In the genomic region with DNA sequence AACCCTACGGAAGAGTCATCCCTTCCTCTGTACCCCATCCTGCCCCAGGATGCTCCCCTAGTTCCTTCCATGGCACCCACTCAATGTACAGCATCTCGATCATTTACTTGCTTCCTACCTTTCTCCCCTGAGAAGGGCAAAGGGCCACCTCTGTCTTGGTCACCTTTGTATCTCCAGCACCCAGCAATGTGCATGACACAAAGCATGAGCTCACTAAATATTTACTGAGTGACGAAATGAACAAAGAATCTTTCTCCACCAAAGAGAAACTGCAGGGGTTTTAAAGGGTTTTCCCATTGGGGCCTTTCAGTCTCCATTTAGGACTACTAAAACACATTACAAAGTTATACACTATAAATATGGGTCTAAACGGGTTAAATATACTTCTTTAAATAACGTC, we compare ENCODE assay signal across 33 cellular contexts. TPM values are rescaled to one million over a fixed set of nuclear protein-coding genes. Genes with fewer than 3 reads are reported as not detected.
DNase-seq lines count a peak whose midpoint lies in the region; ATAC-seq and TF ChIP-seq lines count a peak whose summit lies in the region.
"Had no signal": no experiment of that assay in that cellular context is flagged by ENCODE, and none has a peak within 500 bp of the region (broad histone marks: within the 10 kb centered on the region; RNA-seq: fewer than 3 reads in every experiment).

No MANE protein-coding gene starts in this region.

- H3K27ac Mint-ChIP-seq in activated CD8-positive, alpha-beta T cell treated with anti-CD3 and anti-CD28 coated beads for 36 hours = peak overlapping the region; percentile 43
- H3K27ac Mint-ChIP-seq in activated CD8-positive, alpha-beta T cell treated with anti-CD3 and anti-CD28 coated beads, Interleukin-2, amount 10 ng/mL, durations not matched to agents 7 days and 5 days = no peak overlapping the region
- peak overlapping the region; percentile 75 for H3K27ac Mint-ChIP-seq in activated T-helper 1 cell treated with anti-CD3 and anti-CD28 coated beads, Interleukin-12 subunit alpha, Interleukin-12 subunit beta, Interleukin-2, Interleukin-4 antibody, amounts not matched to agents 30 ng/mL and 10 ng/mL and 1 ng/mL, durations not matched to agents 14 hours and 24 hours and 36 hours

- CTCF ChIA-PET in activated CD8-positive, alpha-beta T cell treated with anti-CD3 and anti-CD28 coated beads for 36 hours (lab: Charles Lee) = interaction anchor here (1.8 kb wide), 2 partner anchors 65 to 135 kb away, joined by 4 to 6 read pairs; no protein-coding TSS in a partner anchor
- CTCF ChIA-PET in activated CD8-positive, alpha-beta T cell treated with anti-CD3 and anti-CD28 coated beads, Interleukin-2, amount 10 ng/mL, durations not matched to agents 7 days and 5 days (lab: Charles Lee) = interaction anchor here (0.7 to 0.9 kb wide), 2 partner anchors 17 to 135 kb away, joined by 3 read pairs; no protein-coding TSS in a partner anchor

- TF ChIP-seq CTCF in activated CD8-positive, alpha-beta T cell treated with anti-CD3 and anti-CD28 coated beads for 36 hours (IDR thresholded peaks at IDR 0.05) = no peak

- H3K56ac ChIP-seq in mesendoderm (ENCODE audit: low read length) = no peak overlapping the region

- no peak for DNase-seq in activated CD8-positive, alpha-beta T cell treated with anti-CD3 and anti-CD28 coated beads for 36 hours
- no peak for DNase-seq in activated CD8-positive, alpha-beta T cell treated with anti-CD3 and anti-CD28 coated beads, Interleukin-2, amount 10 ng/mL, durations not matched to agents 7 days and 5 days
- DNase-seq in ELR (ENCODE audit: low read depth) (peak; percentile 41), mesendoderm (peak; percentile 12), EL (no peak), NOMO-1 treated with dmso at 0.1 percent for 144 hours (lab: John Stamatoyannopoulos, UW; ENCODE audit: unreplicated experiment) (no peak), ACHN (no peak)
- DNase-seq in activated T-helper 1 cell treated with anti-CD3 and anti-CD28 coated beads, Interleukin-12 subunit alpha, Interleukin-12 subunit beta, Interleukin-2, Interleukin-4 antibody, amounts not matched to agents 30 ng/mL and 10 ng/mL and 1 ng/mL, durations not matched to agents 14 hours and 24 hours and 36 hours (ENCODE audit: low spot score) = no peak
- DNase-seq: activated CD4-positive, CD25-positive, alpha-beta regulatory T cell treated with anti-CD3 and anti-CD28 coated beads, Interleukin-2, amount 50 U/mL, for 72 hours; activated T-cell treated with anti-CD3 and anti-CD28 coated beads, Interleukin-2, amount 50 U/mL, for 48 hours; BE2C; CD8-positive, alpha-beta T cell; DMS 273 treated with DMSO at 0.1 percent for 48 hours; effector memory CD4-positive, alpha-beta T cell; hippocampal formation; left cardiac atrium; NCI-H1048; ovary; SHP77 treated with DMSO at 0.1 percent for 48 hours; substantia nigra had no signal

- H3K4me1 ChIP-seq in mesendoderm (ENCODE audit: control insufficient read depth, low read depth, low read length) = no peaks in the 10 kb centered on the region
- H3K4me1 ChIP-seq: BE2C, HAP-1 had no signal

- H2AK5ac ChIP-seq in mesendoderm (ENCODE audit: low read length) = no peak overlapping the region

- intact Hi-C loops in activated CD8-positive, alpha-beta T cell treated with anti-CD3 and anti-CD28 coated beads for 36 hours (cut with micrococcal nuclease) = no loop called here
- intact Hi-C loops in activated T-helper 1 cell treated with anti-CD3 and anti-CD28 coated beads, Interleukin-12 subunit alpha, Interleukin-12 subunit beta, Interleukin-2, Interleukin-4 antibody, amounts not matched to agents 30 ng/mL and 10 ng/mL and 1 ng/mL, durations not matched to agents 14 hours and 24 hours and 36 hours (cut with micrococcal nuclease) = no loop called here

- H3K27me3 ChIP-seq in mesendoderm (ENCODE audit: insufficient read depth, low read length, poor library complexity) = no peaks in the 10 kb centered on the region
- H3K27me3 ChIP-seq: BE2C, ovary had no signal

- WGBS in mesendoderm (ENCODE audit: extremely low coverage, insufficient coverage, low lambda C conversion rate) = no CpG with 5 or more reads among the region's 5 CpGs

- no peak overlapping the region for H4K5ac ChIP-seq in mesendoderm (ENCODE audit: low read length)

- no peak overlapping the region for H3K4ac ChIP-seq in mesendoderm (ENCODE audit: low read depth, low read length)

- H2BK15ac ChIP-seq in mesendoderm (replicated peaks; ENCODE audit: low read depth) = no peak overlapping the region

- H3K4me2 ChIP-seq in mesendoderm (ENCODE audit: low read length) = no peak overlapping the region

- no peak overlapping the region for H3K9ac ChIP-seq in mesendoderm (ENCODE audit: low read length)

- no peak overlapping the region for H3K4me3 Mint-ChIP-seq in activated CD8-positive, alpha-beta T cell treated with anti-CD3 and anti-CD28 coated beads for 36 hours
- H3K4me3 Mint-ChIP-seq in activated CD8-positive, alpha-beta T cell treated with anti-CD3 and anti-CD28 coated beads, Interleukin-2, amount 10 ng/mL, durations not matched to agents 7 days and 5 days = no peak overlapping the region
- no peak overlapping the region for H3K4me3 Mint-ChIP-seq in activated T-helper 1 cell treated with anti-CD3 and anti-CD28 coated beads, Interleukin-12 subunit alpha, Interleukin-12 subunit beta, Interleukin-2, Interleukin-4 antibody, amounts not matched to agents 30 ng/mL and 10 ng/mL and 1 ng/mL, durations not matched to agents 14 hours and 24 hours and 36 hours
- H3K4me3 Mint-ChIP-seq: CD8-positive, alpha-beta T cell; neural crest cell; stimulated activated effector memory CD8-positive, alpha-beta T cell treated with anti-CD3 and anti-CD28 coated beads, Interleukin-12 subunit alpha, Interleukin-12 subunit beta, amount 100 ng/mL, for 72 hours had no signal

- no peak for ATAC-seq in activated CD8-positive, alpha-beta T cell treated with anti-CD3 and anti-CD28 coated beads for 36 hours
- no peak for ATAC-seq in activated CD8-positive, alpha-beta T cell treated with anti-CD3 and anti-CD28 coated beads, Interleukin-2, amount 10 ng/mL, durations not matched to agents 7 days and 5 days
- ATAC-seq: CD8-positive, alpha-beta T cell; K562; left cardiac atrium had no signal

- H3K79me2 ChIP-seq in mesendoderm (ENCODE audit: control insufficient read depth, insufficient read depth, low read length) = no peaks in the 10 kb centered on the region

- H3K4me1 Mint-ChIP-seq in activated CD8-positive, alpha-beta T cell treated with anti-CD3 and anti-CD28 coated beads for 36 hours (ENCODE audit: low read depth) = peaks cover 21% of the 10 kb centered on the region
- H3K4me1 Mint-ChIP-seq in activated CD8-positive, alpha-beta T cell treated with anti-CD3 and anti-CD28 coated beads, Interleukin-2, amount 10 ng/mL, durations not matched to agents 7 days and 5 days (ENCODE audit: low read depth) = peaks cover 3% of the 10 kb centered on the region
- peaks cover 36% of the 10 kb centered on the region for H3K4me1 Mint-ChIP-seq in activated T-helper 1 cell treated with anti-CD3 and anti-CD28 coated beads, Interleukin-12 subunit alpha, Interleukin-12 subunit beta, Interleukin-2, Interleukin-4 antibody, amounts not matched to agents 30 ng/mL and 10 ng/mL and 1 ng/mL, durations not matched to agents 14 hours and 24 hours and 36 hours (ENCODE audit: low read depth)
- H3K4me1 Mint-ChIP-seq: neural crest cell had no signal

- no peak overlapping the region for H3K4me3 ChIP-seq in mesendoderm (ENCODE audit: low read length)
- H3K4me3 ChIP-seq: coronary artery, HAP-1, K562, ovary had no signal

- H4K8ac ChIP-seq in mesendoderm (ENCODE audit: low read depth, low read length) = no peak overlapping the region

- peaks cover 7% of the 10 kb centered on the region for H3K36me3 ChIP-seq in mesendoderm (ENCODE audit: control insufficient read depth, insufficient read depth, low read length)
- H3K36me3 ChIP-seq: ovary had no signal

- H3K27me3 Mint-ChIP-seq in activated CD8-positive, alpha-beta T cell treated with anti-CD3 and anti-CD28 coated beads for 36 hours = no peaks in the 10 kb centered on the region
- H3K27me3 Mint-ChIP-seq in activated CD8-positive, alpha-beta T cell treated with anti-CD3 and anti-CD28 coated beads, Interleukin-2, amount 10 ng/mL, durations not matched to agents 7 days and 5 days (ENCODE audit: low read depth) = no peaks in the 10 kb centered on the region
- H3K27me3 Mint-ChIP-seq in activated T-helper 1 cell treated with anti-CD3 and anti-CD28 coated beads, Interleukin-12 subunit alpha, Interleukin-12 subunit beta, Interleukin-2, Interleukin-4 antibody, amounts not matched to agents 30 ng/mL and 10 ng/mL and 1 ng/mL, durations not matched to agents 14 hours and 24 hours and 36 hours (ENCODE audit: insufficient read depth) = no peaks in the 10 kb centered on the region

- no peak overlapping the region for H2BK120ac ChIP-seq in mesendoderm (ENCODE audit: low read depth, low read length)

- in situ Hi-C loops in ACHN (cut with HindIII; ENCODE audit: low pct_ligation_motif_present, low pct_unique_long_range_greater_than_20kb, low sequenced_read_pairs) = no loop called here

- H3K79me1 ChIP-seq in mesendoderm (ENCODE audit: low read length) = no peaks in the 10 kb centered on the region

- H3K27ac ChIP-seq in mesendoderm (ENCODE audit: low read depth, low read length) = no peak overlapping the region
- H3K27ac ChIP-seq: epithelial cell of prostate, ovary had no signal

- peaks cover 38% of the 10 kb centered on the region for H3K36me3 Mint-ChIP-seq in activated CD8-positive, alpha-beta T cell treated with anti-CD3 and anti-CD28 coated beads for 36 hours (ENCODE audit: low read depth)
- peaks cover 27% of the 10 kb centered on the region for H3K36me3 Mint-ChIP-seq in activated CD8-positive, alpha-beta T cell treated with anti-CD3 and anti-CD28 coated beads, Interleukin-2, amount 10 ng/mL, durations not matched to agents 7 days and 5 days (ENCODE audit: low read depth)
- H3K36me3 Mint-ChIP-seq in activated T-helper 1 cell treated with anti-CD3 and anti-CD28 coated beads, Interleukin-12 subunit alpha, Interleukin-12 subunit beta, Interleukin-2, Interleukin-4 antibody, amounts not matched to agents 30 ng/mL and 10 ng/mL and 1 ng/mL, durations not matched to agents 14 hours and 24 hours and 36 hours (ENCODE audit: low read depth) = peaks cover 51% of the 10 kb centered on the region

- POLR2A ChIA-PET in activated CD8-positive, alpha-beta T cell treated with anti-CD3 and anti-CD28 coated beads for 36 hours (lab: Charles Lee) = interaction anchor here (0.6 kb wide), 1 partner anchor 177 kb away, joined by 5 read pairs; no protein-coding TSS in a partner anchor
- POLR2A ChIA-PET in activated CD8-positive, alpha-beta T cell treated with anti-CD3 and anti-CD28 coated beads, Interleukin-2, amount 10 ng/mL, durations not matched to agents 7 days and 5 days (lab: Charles Lee) = no interaction called here

- H3K9me3 Mint-ChIP-seq in activated CD8-positive, alpha-beta T cell treated with anti-CD3 and anti-CD28 coated beads for 36 hours = no peaks in the 10 kb centered on the region
- no peaks in the 10 kb centered on the region for H3K9me3 Mint-ChIP-seq in activated CD8-positive, alpha-beta T cell treated with anti-CD3 and anti-CD28 coated beads, Interleukin-2, amount 10 ng/mL, durations not matched to agents 7 days and 5 days (ENCODE audit: insufficient read depth)
- no peaks in the 10 kb centered on the region for H3K9me3 Mint-ChIP-seq in activated T-helper 1 cell treated with anti-CD3 and anti-CD28 coated beads, Interleukin-12 subunit alpha, Interleukin-12 subunit beta, Interleukin-2, Interleukin-4 antibody, amounts not matched to agents 30 ng/mL and 10 ng/mL and 1 ng/mL, durations not matched to agents 14 hours and 24 hours and 36 hours
- H3K9me3 Mint-ChIP-seq: CD8-positive, alpha-beta T cell; neural crest cell; stimulated activated effector memory CD8-positive, alpha-beta T cell treated with anti-CD3 and anti-CD28 coated beads, Interleukin-12 subunit alpha, Interleukin-12 subunit beta, amount 100 ng/mL, for 72 hours had no signal

- H3K23ac ChIP-seq in mesendoderm (ENCODE audit: low read length) = no peak overlapping the region

- H2BK5ac ChIP-seq in mesendoderm (ENCODE audit: low read length) = no peak overlapping the region

- H3K18ac ChIP-seq in mesendoderm (ENCODE audit: low read length) = no peak overlapping the region

RNA-seq across cellular contexts. Expression of a gene that starts 30.6 kb away (rescaled TPM):
- total RNA-seq in activated CD8-positive, alpha-beta T cell treated with anti-CD3 and anti-CD28 coated beads for 36 hours = 1 to 10 TPM; 5.1 to 5.5 TPM
- total RNA-seq in activated CD8-positive, alpha-beta T cell treated with anti-CD3 and anti-CD28 coated beads, Interleukin-2, amount 10 ng/mL, durations not matched to agents 7 days and 5 days = 1 to 10 TPM; 4.4 to 4.6 TPM
- total RNA-seq in activated T-helper 1 cell treated with anti-CD3 and anti-CD28 coated beads, Interleukin-12 subunit alpha, Interleukin-12 subunit beta, Interleukin-2, Interleukin-4 antibody, amounts not matched to agents 30 ng/mL and 10 ng/mL and 1 ng/mL, durations not matched to agents 14 hours and 24 hours and 36 hours = 4.8 and 6.2 TPM in 2 replicates
- polyA plus RNA-seq in mesendoderm (2013, experiment 1 of 2) = 6.5 TPM
- 6.7 TPM for polyA plus RNA-seq in mesendoderm (2013, experiment 2 of 2)

RNA-seq across cellular contexts. Expression of a gene that starts 59.4 kb away (rescaled TPM):
- not detected for total RNA-seq in activated CD8-positive, alpha-beta T cell treated with anti-CD3 and anti-CD28 coated beads for 36 hours
- total RNA-seq in activated CD8-positive, alpha-beta T cell treated with anti-CD3 and anti-CD28 coated beads, Interleukin-2, amount 10 ng/mL, durations not matched to agents 7 days and 5 days = not detected
- total RNA-seq in activated T-helper 1 cell treated with anti-CD3 and anti-CD28 coated beads, Interleukin-12 subunit alpha, Interleukin-12 subunit beta, Interleukin-2, Interleukin-4 antibody, amounts not matched to agents 30 ng/mL and 10 ng/mL and 1 ng/mL, durations not matched to agents 14 hours and 24 hours and 36 hours = not detected in 2 replicates
- polyA plus RNA-seq in mesendoderm (2013, experiment 1 of 2) = 0.03 TPM
- 0.06 TPM for polyA plus RNA-seq in mesendoderm (2013, experiment 2 of 2)
- total RNA-seq: A673; astrocyte; cardiac septum; CD8-positive, alpha-beta T cell; K562; left cardiac atrium; neural crest cell; ovary; renal cortical epithelial cell; skeletal muscle tissue; T-helper 2 cell treated with Interferon-gamma antibody and Interleukin-4, amounts not matched to agents 100 ng/mL and 5 ng/mL, for 36 hours; ureter had no signal
- polyA plus RNA-seq: K562 had no signal

Comparison
In these comparisons a context has a peak if more than half of its experiments do, and no peak if none do; other contexts are left out.
1. DNase-seq: peak in ELR (single experiment) and mesendoderm (single experiment); none in activated CD8-positive, alpha-beta T cell treated with anti-CD3 and anti-CD28 coated beads for 36 hours (single experiment), activated CD8-positive, alpha-beta T cell treated with anti-CD3 and anti-CD28 coated beads, Interleukin-2, amount 10 ng/mL, durations not matched to agents 7 days and 5 days (single experiment), activated T-helper 1 cell treated with anti-CD3 and anti-CD28 coated beads, Interleukin-12 subunit alpha, Interleukin-12 subunit beta, Interleukin-2, Interleukin-4 antibody, amounts not matched to agents 30 ng/mL and 10 ng/mL and 1 ng/mL, durations not matched to agents 14 hours and 24 hours and 36 hours (single experiment), EL (single experiment), NOMO-1 treated with dmso at 0.1 percent for 144 hours (single experiment) and ACHN (single experiment).